ENCODE assay signal across 1 cellular context in genomic region chr15:89087066-89087829, GRCh38.
TF ChIP-seq lines count a peak whose summit lies in the region.

No MANE protein-coding gene starts in this region.

TF ChIP-seq in endothelial cell of umbilical vein, 7 proteins besides CTCF, POLR2A, EP300 and RAD21 (continued from another document):
- TF ChIP-seq MAX (IDR thresholded peaks at IDR 0.05; ENCODE audit: insufficient read depth, insufficient read length) = no peak
- no peak for TF ChIP-seq GATA2 (IDR thresholded peaks at IDR 0.05; ENCODE audit: insufficient read depth, insufficient read length, low read depth, low read length)
- TF ChIP-seq EZH2 (IDR thresholded peaks at IDR 0.05; ENCODE audit: borderline replicate concordance, low read depth, low read length, severe bottlenecking) = no peak
- no peak for TF ChIP-seq JUN (IDR thresholded peaks at IDR 0.05; ENCODE audit: borderline replicate concordance, insufficient read depth, insufficient read length, low read depth)
